In the genomic region with DNA sequence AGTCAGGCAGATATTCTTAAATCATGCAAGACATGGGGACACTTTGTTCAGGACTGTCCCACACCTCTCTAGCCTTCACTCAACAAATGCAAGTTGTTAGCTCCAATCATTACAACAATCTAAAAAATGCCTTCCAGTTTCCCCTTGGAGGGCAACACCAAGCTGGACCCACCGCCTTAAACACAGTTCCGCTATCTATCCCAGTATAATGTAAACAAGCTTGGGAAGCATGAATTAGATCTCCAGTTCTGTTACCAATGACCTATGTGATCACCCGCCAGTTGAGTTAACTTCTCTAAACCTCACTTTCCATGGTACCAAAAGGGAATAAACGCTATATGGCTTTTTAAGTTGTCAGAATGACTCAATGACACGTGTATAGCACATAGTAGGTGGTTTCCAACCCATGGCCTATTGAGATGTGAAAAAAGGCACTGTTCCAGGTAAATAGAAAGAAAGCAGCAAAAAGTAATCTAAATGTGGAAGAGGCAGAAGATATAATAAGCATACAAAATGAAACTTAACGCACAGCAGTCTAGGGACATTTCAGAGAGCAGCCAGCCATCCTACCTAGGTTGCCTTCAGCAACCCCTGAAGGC, we compare ENCODE assay signal across 20 cellular contexts. TPM values are rescaled to one million over a fixed set of nuclear protein-coding genes. Genes with fewer than 3 reads are reported as not detected.
A peak's percentile ranks its signal among the peaks of the same experiment; 100 is the strongest.
DNase-seq lines count a peak whose midpoint lies in the region; ATAC-seq and TF ChIP-seq lines count a peak whose summit lies in the region.
"Had no signal": no experiment of that assay in that cellular context is flagged by ENCODE, and none has a peak within 500 bp of the region (broad histone marks: within the 10 kb centered on the region; RNA-seq: fewer than 3 reads in every experiment).

No MANE protein-coding gene starts in this region.

- H3K4me2 ChIP-seq in OCI-LY1 (ENCODE audit: low read length): peak overlapping the region; percentile 84

- peak overlapping the region; percentile 11 for H3K4me3 Mint-ChIP-seq in stimulated activated naive CD8-positive, alpha-beta T cell treated with anti-CD3 and anti-CD28 coated beads, Interleukin-15, Interleukin-2, amounts not matched to agents 100 ng/mL and 50 ng/mL, for 24 hours
- peak overlapping the region in 1 of 2 donors; percentile 24 for H3K4me3 Mint-ChIP-seq in stimulated activated naive CD8-positive, alpha-beta T cell treated with anti-CD3 and anti-CD28 coated beads, Interleukin-15, amount 100 ng/mL, for 72 hours
- peak overlapping the region; percentile 88 for H3K4me3 Mint-ChIP-seq in type B pancreatic cell
- H3K4me3 Mint-ChIP-seq: activated naive CD4-positive, alpha-beta T cell treated with anti-CD3 and anti-CD28 coated beads for 36 hours had no signal

- peak overlapping the region; percentile 78 for H3K4me3 ChIP-seq in OCI-LY1 (ENCODE audit: low read depth, low read length, poor library complexity, severe bottlenecking)
- H3K4me3 ChIP-seq in endocrine pancreas (ENCODE audit: control insufficient read depth, insufficient read depth, low read length): peak overlapping the region; percentile 77

- H3F3A ChIP-seq in OCI-LY1 (ENCODE audit: insufficient read depth, low read length): no peaks in the 10 kb centered on the region

- H3K27me3 ChIP-seq in OCI-LY1 (ENCODE audit: insufficient read depth, low read length) (no peaks in the 10 kb centered on the region), endocrine pancreas (ENCODE audit: control insufficient read depth, insufficient read depth, low read length) (no peaks in the 10 kb centered on the region)

- H3K27ac ChIP-seq in OCI-LY1 (ENCODE audit: low read depth, low read length, poor library complexity, severe bottlenecking): no peak overlapping the region
- H3K27ac ChIP-seq: KMS-11, RWPE1 had no signal

- DNase-seq in stimulated activated naive CD8-positive, alpha-beta T cell treated with anti-CD3 and anti-CD28 coated beads, Interleukin-15, amount 100 ng/mL, for 72 hours: no peak
- DNase-seq in type B pancreatic cell (ENCODE audit: extremely low spot score, unreplicated experiment): no peak
- no peak for DNase-seq in medulla oblongata (ENCODE audit: extremely low spot score)
- no peak for DNase-seq in GOT3 (lab: John Stamatoyannopoulos, UW)
- DNase-seq in GM03348 (ENCODE audit: low spot score): no peak
- DNase-seq: activated CD4-positive, alpha-beta T cell treated with anti-CD3 and anti-CD28 coated beads, Interleukin-2, amount 50 U/mL, for 48 hours; activated naive CD4-positive, alpha-beta T cell treated with anti-CD3 and anti-CD28 coated beads for 36 hours; kidney; NCI-H1694 treated with DMSO at 0.1 percent for 48 hours; NCI-H524; right cardiac atrium; stimulated activated CD4-positive, alpha-beta T cell treated with anti-CD3 and anti-CD28 coated beads, Interleukin-4, amount 100 ng/mL, for 4 hours; stimulated activated naive CD4-positive, alpha-beta T cell; T-helper 9 cell had no signal

- H2AFZ ChIP-seq in OCI-LY1 (ENCODE audit: low read length): no peak overlapping the region

- H3K27me3 Mint-ChIP-seq in stimulated activated naive CD8-positive, alpha-beta T cell treated with anti-CD3 and anti-CD28 coated beads, Interleukin-15, Interleukin-2, amounts not matched to agents 100 ng/mL and 50 ng/mL, for 24 hours: no peaks in the 10 kb centered on the region
- H3K27me3 Mint-ChIP-seq in stimulated activated naive CD8-positive, alpha-beta T cell treated with anti-CD3 and anti-CD28 coated beads, Interleukin-15, amount 100 ng/mL, for 72 hours: no peaks in the 10 kb centered on the region
- H3K27me3 Mint-ChIP-seq in type B pancreatic cell: no peaks in the 10 kb centered on the region
- H3K27me3 Mint-ChIP-seq: central memory CD8-positive, alpha-beta T cell had no signal

- H3K9me2 ChIP-seq in OCI-LY1 (ENCODE audit: low read depth, low read length): no peaks in the 10 kb centered on the region

- peaks cover 5% of the 10 kb centered on the region for H3K9me3 Mint-ChIP-seq in stimulated activated naive CD8-positive, alpha-beta T cell treated with anti-CD3 and anti-CD28 coated beads, Interleukin-15, Interleukin-2, amounts not matched to agents 100 ng/mL and 50 ng/mL, for 24 hours
- peaks cover 0 to 6% of the 10 kb centered on the region in 2 donors for H3K9me3 Mint-ChIP-seq in stimulated activated naive CD8-positive, alpha-beta T cell treated with anti-CD3 and anti-CD28 coated beads, Interleukin-15, amount 100 ng/mL, for 72 hours
- H3K9me3 Mint-ChIP-seq in type B pancreatic cell: peaks cover 4% of the 10 kb centered on the region
- H3K9me3 Mint-ChIP-seq: central memory CD8-positive, alpha-beta T cell had no signal

- peaks cover 83% of the 10 kb centered on the region for H3K4me1 Mint-ChIP-seq in stimulated activated naive CD8-positive, alpha-beta T cell treated with anti-CD3 and anti-CD28 coated beads, Interleukin-15, Interleukin-2, amounts not matched to agents 100 ng/mL and 50 ng/mL, for 24 hours (ENCODE audit: low read depth)
- peaks cover 74% of the 10 kb centered on the region for H3K4me1 Mint-ChIP-seq in stimulated activated naive CD8-positive, alpha-beta T cell treated with anti-CD3 and anti-CD28 coated beads, Interleukin-15, amount 100 ng/mL, for 72 hours
- peaks cover 43% of the 10 kb centered on the region for H3K4me1 Mint-ChIP-seq in type B pancreatic cell (ENCODE audit: unreplicated experiment)

- peaks cover 45% of the 10 kb centered on the region for H3K4me1 ChIP-seq in OCI-LY1 (ENCODE audit: insufficient read depth, low read length, severe bottlenecking)
- H3K4me1 ChIP-seq in endocrine pancreas (ENCODE audit: control insufficient read depth, insufficient read depth, low read length): peaks cover 33% of the 10 kb centered on the region

- peaks cover 7% of the 10 kb centered on the region for H3K36me3 ChIP-seq in OCI-LY1 (ENCODE audit: insufficient read depth, low read length)
- no peaks in the 10 kb centered on the region for H3K36me3 ChIP-seq in endocrine pancreas (ENCODE audit: control insufficient read depth, insufficient read depth, low read length)

- TF ChIP-seq CTCF in OCI-LY1 (IDR thresholded peaks at IDR 0.05; ENCODE audit: low read length): no peak
- no peak for TF ChIP-seq CTCF in type B pancreatic cell (conservative IDR thresholded peaks at IDR 0.05)

- peaks cover 81% of the 10 kb centered on the region for H3K79me2 ChIP-seq in OCI-LY1 (ENCODE audit: insufficient read depth, low read length)

- H3K36me3 Mint-ChIP-seq in stimulated activated naive CD8-positive, alpha-beta T cell treated with anti-CD3 and anti-CD28 coated beads, Interleukin-15, Interleukin-2, amounts not matched to agents 100 ng/mL and 50 ng/mL, for 24 hours (ENCODE audit: low read depth): peaks cover 19% of the 10 kb centered on the region
- H3K36me3 Mint-ChIP-seq in type B pancreatic cell: peaks cover 29% of the 10 kb centered on the region

- H3K27ac Mint-ChIP-seq in stimulated activated naive CD8-positive, alpha-beta T cell treated with anti-CD3 and anti-CD28 coated beads, Interleukin-15, Interleukin-2, amounts not matched to agents 100 ng/mL and 50 ng/mL, for 24 hours: peak overlapping the region; percentile 27
- no peak overlapping the region for H3K27ac Mint-ChIP-seq in stimulated activated naive CD8-positive, alpha-beta T cell treated with anti-CD3 and anti-CD28 coated beads, Interleukin-15, amount 100 ng/mL, for 72 hours
- peak overlapping the region; percentile 35 for H3K27ac Mint-ChIP-seq in type B pancreatic cell
- H3K27ac Mint-ChIP-seq: activated naive CD4-positive, alpha-beta T cell treated with anti-CD3 and anti-CD28 coated beads for 36 hours had no signal

- H3K9ac ChIP-seq in OCI-LY1 (ENCODE audit: low read length): no peak overlapping the region
- H3K9ac ChIP-seq in endocrine pancreas (ENCODE audit: control insufficient read depth, insufficient read depth, low read length): no peak overlapping the region
- H3K9ac ChIP-seq: KMS-11 had no signal

- ATAC-seq in stimulated activated naive CD8-positive, alpha-beta T cell treated with anti-CD3 and anti-CD28 coated beads, Interleukin-15, amount 100 ng/mL, for 72 hours: no peak
- ATAC-seq: right cardiac atrium had no signal

- H4K20me1 ChIP-seq in OCI-LY1 (ENCODE audit: insufficient read depth, low read length): no peaks in the 10 kb centered on the region

- peaks cover 7% of the 10 kb centered on the region for H3K9me3 ChIP-seq in OCI-LY1 (ENCODE audit: low read length)
- H3K9me3 ChIP-seq in endocrine pancreas (ENCODE audit: control insufficient read depth, low read length): peaks cover 3% of the 10 kb centered on the region

RNA-seq across cellular contexts. Expression of gene REEP3, which starts 2.4 kb away (rescaled TPM):
- total RNA-seq in type B pancreatic cell (ENCODE audit: low replicate concordance): 38.1 and 57.0 TPM in 2 replicates

RNA-seq across cellular contexts. Expression of gene JMJD1C, which starts 53.0 kb away (rescaled TPM):
- total RNA-seq in type B pancreatic cell (ENCODE audit: low replicate concordance): 58.3 and 62.6 TPM in 2 replicates

Comparison
In these comparisons a context has a peak if more than half of its experiments do, and no peak if none do; other contexts are left out.
1. H3K27ac Mint-ChIP-seq: peak in stimulated activated naive CD8-positive, alpha-beta T cell treated with anti-CD3 and anti-CD28 coated beads, Interleukin-15, Interleukin-2, amounts not matched to agents 100 ng/mL and 50 ng/mL, for 24 hours (single experiment) and type B pancreatic cell (single experiment); none in stimulated activated naive CD8-positive, alpha-beta T cell treated with anti-CD3 and anti-CD28 coated beads, Interleukin-15, amount 100 ng/mL, for 72 hours (0 of 2).